In genomic region chr3:46950177-46950576, GRCh38 we compare ENCODE assay signal across 13 cellular contexts. TPM values are rescaled to one million over a fixed set of nuclear protein-coding genes. Genes with fewer than 3 reads are reported as not detected.
A peak's percentile ranks its signal among the peaks of the same experiment; 100 is the strongest.
DNase-seq lines count a peak whose midpoint lies in the region; ATAC-seq and TF ChIP-seq lines count a peak whose summit lies in the region.
"Had no signal": no experiment of that assay in that cellular context is flagged by ENCODE, and none has a peak within 500 bp of the region (broad histone marks: within the 10 kb centered on the region; RNA-seq: fewer than 3 reads in every experiment).

No MANE protein-coding gene starts in this region.

- peak overlapping the region; percentile 91 for H3K27ac Mint-ChIP-seq in activated naive CD4-positive, alpha-beta T cell treated with anti-CD3 and anti-CD28 coated beads, Interleukin-2, amount 50 U/mL, for 24 hours
- H3K27ac Mint-ChIP-seq in T-cell (peak overlapping the region; percentile 77 to 79), glutamatergic neuron (ENCODE audit: unreplicated experiment) (peak overlapping the region; percentile 34)
- peak overlapping the region; percentile 79 for H3K27ac Mint-ChIP-seq in stimulated activated naive B cell treated with anti-CD40 and anti-IgM and Interleukin-4, amounts not matched to agents 10 μg/mL and 1 μg/mL and 100 μg/mL, for 72 hours

- no peak for ATAC-seq in T-cell (replicated peaks in 1 of 4)
- no peak for ATAC-seq in stimulated activated naive B cell treated with anti-CD40 and anti-IgM and Interleukin-4, amounts not matched to agents 10 μg/mL and 1 μg/mL and 100 μg/mL, for 72 hours (replicated peaks)

- no peaks in the 10 kb centered on the region for H3K27me3 Mint-ChIP-seq in activated naive CD4-positive, alpha-beta T cell treated with anti-CD3 and anti-CD28 coated beads, Interleukin-2, amount 50 U/mL, for 24 hours
- no peaks in the 10 kb centered on the region for H3K27me3 Mint-ChIP-seq in T-cell
- peaks cover 4% of the 10 kb centered on the region for H3K27me3 Mint-ChIP-seq in glutamatergic neuron (ENCODE audit: unreplicated experiment)
- no peaks in the 10 kb centered on the region for H3K27me3 Mint-ChIP-seq in stimulated activated naive B cell treated with anti-CD40 and anti-IgM and Interleukin-4, amounts not matched to agents 10 μg/mL and 1 μg/mL and 100 μg/mL, for 72 hours
- H3K27me3 Mint-ChIP-seq: brain had no signal

- H3K4me3 Mint-ChIP-seq in activated naive CD4-positive, alpha-beta T cell treated with anti-CD3 and anti-CD28 coated beads, Interleukin-2, amount 50 U/mL, for 24 hours, result peak overlapping the region; percentile 30
- H3K4me3 Mint-ChIP-seq in T-cell, result peak overlapping the region in 1 of 3 donors; percentile 81
- H3K4me3 Mint-ChIP-seq in glutamatergic neuron (ENCODE audit: unreplicated experiment), result no peak overlapping the region
- H3K4me3 Mint-ChIP-seq in stimulated activated naive B cell treated with anti-CD40 and anti-IgM and Interleukin-4, amounts not matched to agents 10 μg/mL and 1 μg/mL and 100 μg/mL, for 72 hours, result peak overlapping the region in 1 of 2 donors; percentile 59
- H3K4me3 Mint-ChIP-seq: brain had no signal

- no peaks in the 10 kb centered on the region for H3K9me3 Mint-ChIP-seq in activated naive CD4-positive, alpha-beta T cell treated with anti-CD3 and anti-CD28 coated beads, Interleukin-2, amount 50 U/mL, for 24 hours
- H3K9me3 Mint-ChIP-seq in T-cell, result no peaks in the 10 kb centered on the region
- H3K9me3 Mint-ChIP-seq in glutamatergic neuron (ENCODE audit: unreplicated experiment), result peaks cover 15% of the 10 kb centered on the region
- H3K9me3 Mint-ChIP-seq in stimulated activated naive B cell treated with anti-CD40 and anti-IgM and Interleukin-4, amounts not matched to agents 10 μg/mL and 1 μg/mL and 100 μg/mL, for 72 hours, result no peaks in the 10 kb centered on the region

- TF ChIP-seq CTCF in glutamatergic neuron (IDR thresholded peaks at IDR 0.05; ENCODE audit: partially characterized antibody, unreplicated experiment), result no peak

- DNase-seq in activated naive CD4-positive, alpha-beta T cell (lab: John Stamatoyannopoulos, UW), result no peak
- no peak for DNase-seq in T-cell
- no peak for DNase-seq in glutamatergic neuron
- DNase-seq in stimulated activated naive B cell treated with anti-CD40 and anti-IgM and Interleukin-4, amounts not matched to agents 10 μg/mL and 1 μg/mL and 100 μg/mL, for 72 hours, result no peak
- no peak for DNase-seq in Kasumi-1 (lab: John Stamatoyannopoulos, UW)
- no peak for DNase-seq in iPS-NIHi7 (ENCODE audit: extremely low spot score)
- no peak for DNase-seq in HCEC 1CT
- DNase-seq: activated T-cell treated with anti-CD3 and anti-CD28 coated beads, Interleukin-2, amount 50 U/mL, for 48 hours; mammary epithelial cell; stimulated activated CD4-positive, alpha-beta T cell treated with anti-CD3 and anti-CD28 coated beads, Interleukin-12 subunit alpha, Interleukin-12 subunit beta, amount 100 ng/mL, for 4 hours; testis had no signal

- peaks cover 96% of the 10 kb centered on the region for H3K4me1 Mint-ChIP-seq in activated naive CD4-positive, alpha-beta T cell treated with anti-CD3 and anti-CD28 coated beads, Interleukin-2, amount 50 U/mL, for 24 hours
- H3K4me1 Mint-ChIP-seq in T-cell, result peaks cover 91 to 97% (median 94%) of the 10 kb centered on the region in 3 donors
- peaks cover 44% of the 10 kb centered on the region for H3K4me1 Mint-ChIP-seq in glutamatergic neuron (ENCODE audit: low read depth, unreplicated experiment)
- peaks cover 75 to 97% of the 10 kb centered on the region in 2 donors for H3K4me1 Mint-ChIP-seq in stimulated activated naive B cell treated with anti-CD40 and anti-IgM and Interleukin-4, amounts not matched to agents 10 μg/mL and 1 μg/mL and 100 μg/mL, for 72 hours

- H3K36me3 Mint-ChIP-seq in activated naive CD4-positive, alpha-beta T cell treated with anti-CD3 and anti-CD28 coated beads, Interleukin-2, amount 50 U/mL, for 24 hours, result peaks cover 10% of the 10 kb centered on the region
- H3K36me3 Mint-ChIP-seq in T-cell (peaks cover 11% of the 10 kb centered on the region), glutamatergic neuron (ENCODE audit: unreplicated experiment) (peaks cover 11% of the 10 kb centered on the region)
- H3K36me3 Mint-ChIP-seq in stimulated activated naive B cell treated with anti-CD40 and anti-IgM and Interleukin-4, amounts not matched to agents 10 μg/mL and 1 μg/mL and 100 μg/mL, for 72 hours, result peaks cover 35 to 63% of the 10 kb centered on the region in 2 donors

- POLR2A ChIA-PET in T-cell (lab: Charles Lee), result interaction anchor here (0.6 kb wide), 2 partner anchors 17 to 24 kb away, joined by 4 to 5 read pairs; no protein-coding TSS in a partner anchor

- CTCF ChIA-PET in T-cell (lab: Charles Lee), result interaction anchor here in 1 of 2 donors (0.6 kb wide), 1 partner anchor 189 kb away, joined by 3 read pairs; no protein-coding TSS in a partner anchor

RNA-seq across cellular contexts. Expression of gene CCDC12, which starts 26.4 kb away (rescaled TPM):
- total RNA-seq in T-cell (10 to 100 TPM; 66.5 to 78.4 (median 72.8) TPM), glutamatergic neuron (ENCODE audit: unreplicated experiment) (41.4 TPM)

RNA-seq across cellular contexts. Expression of gene NBEAL2, which starts 29.3 kb away (rescaled TPM):
- total RNA-seq in T-cell (100 to 1,000 TPM; 141 to 206 (median 182) TPM), glutamatergic neuron (ENCODE audit: unreplicated experiment) (38.0 TPM)

Comparison
In these comparisons a context has a peak if more than half of its experiments do, and no peak if none do; other contexts are left out.
1. H3K27ac Mint-ChIP-seq: peak in every context shown above with its lines; median percentile 91 in activated naive CD4-positive, alpha-beta T cell treated with anti-CD3 and anti-CD28 coated beads, Interleukin-2, amount 50 U/mL, for 24 hours; 79 in stimulated activated naive B cell treated with anti-CD40 and anti-IgM and Interleukin-4, amounts not matched to agents 10 μg/mL and 1 μg/mL and 100 μg/mL, for 72 hours; 78 in T-cell; 34 in glutamatergic neuron.